9 cellular contexts compared by ENCODE assay signal in genomic region chr12:6952860-6953416, GRCh38. TPM values are rescaled to one million over a fixed set of nuclear protein-coding genes. Genes with fewer than 3 reads are reported as not detected.
DNase-seq lines count a peak whose midpoint lies in the region; TF ChIP-seq lines count a peak whose summit lies in the region.
"Had no signal": no experiment of that assay in that cellular context is flagged by ENCODE, and none has a peak within 500 bp of the region (broad histone marks: within the 10 kb centered on the region; RNA-seq: fewer than 3 reads in every experiment).

No MANE protein-coding gene starts in this region.

- H2AFZ ChIP-seq in MM.1S (ENCODE audit: low read length): no peak overlapping the region

- H3K27ac ChIP-seq in CD8-positive, alpha-beta memory T cell (ENCODE audit: low read depth, low read length): peak overlapping the region; percentile 71
- H3K27ac ChIP-seq in MM.1S (ENCODE audit: low read length): peak overlapping the region; percentile 97
- H3K27ac ChIP-seq in dorsolateral prefrontal cortex: peak overlapping the region in 44 of 59 donors; percentile 3 to 82 (median 60)

- H3K4me3 ChIP-seq in CD8-positive, alpha-beta memory T cell (ENCODE audit: low read length): peak overlapping the region; percentile 88
- H3K4me3 ChIP-seq in MM.1S (ENCODE audit: low read length) (peak overlapping the region; percentile 80), dorsolateral prefrontal cortex (peak overlapping the region in 40 of 59 donors; percentile 2 to 57 (median 41)), MG63 (no peak overlapping the region)

- no peaks in the 10 kb centered on the region for H3K27me3 ChIP-seq in CD8-positive, alpha-beta memory T cell (ENCODE audit: insufficient read depth, low read length, poor library complexity, severe bottlenecking)
- H3K27me3 ChIP-seq in MM.1S (replicated peaks; ENCODE audit: insufficient read depth, low read length) (no peaks in the 10 kb centered on the region), dorsolateral prefrontal cortex (no peaks in the 10 kb centered on the region), MG63 (no peaks in the 10 kb centered on the region)

- H3K9me2 ChIP-seq in MM.1S (replicated peaks; ENCODE audit: insufficient read depth, low read length): no peaks in the 10 kb centered on the region

- H3K4me1 Mint-ChIP-seq in CD8-positive, alpha-beta memory T cell: peaks cover 75 to 89% (median 81%) of the 10 kb centered on the region in 3 donors

- peak overlapping the region; percentile 94 to 99 (median 97) for H3K27ac Mint-ChIP-seq in CD8-positive, alpha-beta memory T cell

- peaks cover 78% of the 10 kb centered on the region for H3K79me2 ChIP-seq in MM.1S (ENCODE audit: low read length)

- intact Hi-C loops in dorsolateral prefrontal cortex (cut with DNase I) (no loop called here), posterior vena cava (cut with DNase I) (loop anchor here in 1 of 2 donors (10.0 kb wide), 1 partner anchor 162 kb away; no protein-coding TSS in a partner anchor)

- H3K36me3 Mint-ChIP-seq in CD8-positive, alpha-beta memory T cell: peaks cover 0 to 61% (median 10%) of the 10 kb centered on the region in 3 donors

- CTCF ChIA-PET in CD8-positive, alpha-beta memory T cell (lab: Charles Lee): interaction anchor here (0.7 to 22.6 kb wide), 7 partner anchors 7 to 80 kb away, joined by 3 to 815 read pairs (median 8); partner anchors contain the start of genes C12orf57, RNU7-1 and SPSB2

- H3K9me3 Mint-ChIP-seq in CD8-positive, alpha-beta memory T cell: peaks cover 0 to 3% (median 0%) of the 10 kb centered on the region in 5 donors

- H3K4me1 ChIP-seq in CD8-positive, alpha-beta memory T cell (ENCODE audit: insufficient read depth, low read length): peaks cover 76% of the 10 kb centered on the region
- peaks cover 74% of the 10 kb centered on the region for H3K4me1 ChIP-seq in MM.1S (ENCODE audit: low read length)

- H3K36me3 ChIP-seq in CD8-positive, alpha-beta memory T cell (ENCODE audit: insufficient read depth, low read length): peaks cover 24% of the 10 kb centered on the region
- H3K36me3 ChIP-seq in MM.1S (replicated peaks; ENCODE audit: insufficient read depth, low read length) (no peaks in the 10 kb centered on the region; the same call in 1 of the 2 replicates), MG63 (no peaks in the 10 kb centered on the region)

- H3K9me3 ChIP-seq in CD8-positive, alpha-beta memory T cell (ENCODE audit: low read length): no peaks in the 10 kb centered on the region
- H3K9me3 ChIP-seq in MM.1S (replicated peaks; ENCODE audit: insufficient read depth, low read length) (no peaks in the 10 kb centered on the region), MG63 (no peaks in the 10 kb centered on the region)

- TF ChIP-seq CTCF in MM.1S (IDR thresholded peaks at IDR 0.05; ENCODE audit: low read length) (no peak), dorsolateral prefrontal cortex (IDR thresholded peaks at IDR 0.05 in 54 of 56, conservative IDR thresholded peaks at IDR 0.05 in 2 of 56; ENCODE audit: low read depth in 1 of 56, partially characterized antibody in 56 of 56) (no peak)

- peak overlapping the region; percentile 99 for H3K4me2 ChIP-seq in MM.1S (ENCODE audit: low read depth, low read length)

- POLR2A ChIA-PET in CD8-positive, alpha-beta memory T cell (lab: Charles Lee): interaction anchor here (0.6 to 10.6 kb wide), 6 partner anchors 7 to 125 kb away, joined by 3 to 481 read pairs (median 4); partner anchors contain the start of genes C12orf57, CDCA3, RNU7-1 and USP5

- no peaks in the 10 kb centered on the region for H4K20me1 ChIP-seq in MM.1S (ENCODE audit: insufficient read depth, low read length)

- peak overlapping the region; percentile 91 for H3K9ac ChIP-seq in MM.1S (ENCODE audit: low read length)

- H3F3A ChIP-seq in MM.1S (ENCODE audit: insufficient read depth, low read length): peaks cover 45% of the 10 kb centered on the region

- peak in 1 of 5 donors; percentile 45 for DNase-seq in CD8-positive, alpha-beta memory T cell
- DNase-seq in MM.1S (no peak), dorsolateral prefrontal cortex (no peak), posterior vena cava (ENCODE audit: low spot score) (peak; percentile 66), MG63 (no peak), KG1 (lab: John Stamatoyannopoulos, UW) (no peak), HuH-7 (ENCODE audit: low spot score) (no peak), NCI-H1436 treated with DMSO at 0.1 percent for 48 hours (lab: John Stamatoyannopoulos, UW) (no peak)
- DNase-seq: EL had no signal

- H3K27me3 Mint-ChIP-seq in CD8-positive, alpha-beta memory T cell: no peaks in the 10 kb centered on the region

- H3K4me3 Mint-ChIP-seq in CD8-positive, alpha-beta memory T cell: peak overlapping the region; percentile 95 to 99 (median 99)

RNA-seq across cellular contexts. Expression of gene PTPN6, which starts 1.8 kb away (rescaled TPM):
- 100 to 1,000 TPM; 456 to 460 TPM for total RNA-seq in CD8-positive, alpha-beta memory T cell
- polyA plus RNA-seq in CD8-positive, alpha-beta memory T cell: 379 TPM
- 10 to 100 TPM in 52 of 120 experiments, 1 to 10 TPM in 68; 2.6 to 25.6 (median 9.2) TPM for total RNA-seq in dorsolateral prefrontal cortex
- 10 to 100 TPM; 18.7 to 31.4 TPM for total RNA-seq in posterior vena cava
- total RNA-seq in MG63 (2014; rRNA removed; shearing (Covaris generic); ENCODE audit: low replicate concordance): not detected in 2 replicates

RNA-seq across cellular contexts. Expression of gene C12orf57, which starts 9.1 kb away (rescaled TPM):
- 100 to 1,000 TPM; 297 to 304 TPM for total RNA-seq in CD8-positive, alpha-beta memory T cell
- polyA plus RNA-seq in CD8-positive, alpha-beta memory T cell: 259 TPM
- 100 to 1,000 TPM; 102 to 287 (median 162) TPM for total RNA-seq in dorsolateral prefrontal cortex
- 100 to 1,000 TPM; 189 to 206 TPM for total RNA-seq in posterior vena cava
- total RNA-seq in MG63 (2014; rRNA removed; shearing (Covaris generic); ENCODE audit: low replicate concordance): 136 and 311 TPM in 2 replicates

RNA-seq across cellular contexts. Expression of gene RNU7-1, which starts 9.3 kb away (rescaled TPM):
- not detected for total RNA-seq in CD8-positive, alpha-beta memory T cell
- not detected for polyA plus RNA-seq in CD8-positive, alpha-beta memory T cell
- total RNA-seq in dorsolateral prefrontal cortex: not detected
- not detected for total RNA-seq in posterior vena cava
- not detected in 2 replicates for total RNA-seq in MG63 (2014; rRNA removed; shearing (Covaris generic); ENCODE audit: low replicate concordance)

RNA-seq across cellular contexts. Expression of gene PHB2, which starts 17.5 kb away (rescaled TPM):
- total RNA-seq in CD8-positive, alpha-beta memory T cell: 100 to 1,000 TPM; 499 to 503 TPM
- polyA plus RNA-seq in CD8-positive, alpha-beta memory T cell: 116 TPM
- 100 to 1,000 TPM in 11 of 120 experiments, 10 to 100 TPM in 109; 56.3 to 112 (median 85.1) TPM for total RNA-seq in dorsolateral prefrontal cortex
- total RNA-seq in posterior vena cava: 100 to 1,000 TPM in 1 of 2 donors, 10 to 100 TPM in 1; 98.8 to 110 TPM
- total RNA-seq in MG63 (2014; rRNA removed; shearing (Covaris generic); ENCODE audit: low replicate concordance): 349 and 524 TPM in 2 replicates

RNA-seq across cellular contexts. Expression of gene EMG1, which starts 17.8 kb away (rescaled TPM):
- 100 to 1,000 TPM; 158 to 161 TPM for total RNA-seq in CD8-positive, alpha-beta memory T cell
- polyA plus RNA-seq in CD8-positive, alpha-beta memory T cell: 64.4 TPM
- total RNA-seq in dorsolateral prefrontal cortex: 10 to 100 TPM; 17.2 to 38.2 (median 26.5) TPM
- 10 to 100 TPM; 38.4 to 43.9 TPM for total RNA-seq in posterior vena cava
- 23.5 and 56.5 TPM in 2 replicates for total RNA-seq in MG63 (2014; rRNA removed; shearing (Covaris generic); ENCODE audit: low replicate concordance)

Comparison
In these comparisons a context has a peak if more than half of its experiments do, and no peak if none do; other contexts are left out.
1. RNA of gene PTPN6, which starts 1.8 kb away (total RNA-seq): 456 to 460 TPM in CD8-positive, alpha-beta memory T cell; 18.7 to 31.4 TPM in posterior vena cava, 2.6 to 25.6 TPM in dorsolateral prefrontal cortex and not detected in MG63; every median in the first group is over 10 times any median in the second.
2. Peak in every context shown above with its lines, with median percentiles within 50 percentile points of each other: H3K27ac ChIP-seq.